8 cellular contexts compared by ENCODE assay signal in the genomic region with DNA sequence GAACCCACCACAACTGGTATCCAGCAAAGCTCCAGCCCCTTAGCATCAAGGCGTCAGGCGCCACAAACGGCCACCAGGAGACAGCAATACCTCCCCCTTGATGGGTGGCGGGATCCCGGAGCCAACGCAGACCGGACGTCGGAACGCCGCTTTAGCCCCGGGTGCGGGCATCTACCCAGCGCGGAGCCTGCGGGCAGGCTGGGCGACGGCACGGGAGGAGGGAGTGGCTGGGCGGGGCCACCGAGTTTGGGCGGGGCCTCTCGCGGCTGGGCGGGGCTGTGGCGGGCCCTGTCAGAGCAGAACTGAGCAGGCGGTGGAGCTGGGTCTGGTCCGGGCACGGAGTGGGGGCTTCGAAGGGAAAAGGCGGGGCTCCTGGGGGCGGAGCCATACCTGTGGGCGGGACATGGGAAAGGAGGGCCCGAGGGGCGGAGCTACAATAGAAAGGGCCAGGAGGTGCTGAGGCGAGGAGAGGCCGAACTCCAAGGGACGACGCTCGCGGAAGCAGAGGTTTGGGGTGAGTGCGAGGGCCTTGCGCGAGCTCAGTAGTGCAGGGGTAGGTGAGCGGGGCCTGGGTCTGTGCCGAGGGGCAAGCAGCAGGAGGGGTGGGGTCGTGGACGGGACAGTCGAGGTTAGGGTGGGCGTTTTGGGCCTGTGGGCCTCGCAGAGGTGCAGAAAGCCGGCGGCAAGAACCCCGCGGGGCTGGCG. TPM values are rescaled to one million over a fixed set of nuclear protein-coding genes. Genes with fewer than 3 reads are reported as not detected.
DNase-seq lines count a peak whose midpoint lies in the region; ATAC-seq and TF ChIP-seq lines count a peak whose summit lies in the region.

No MANE protein-coding gene starts in this region.

- no peaks in the 10 kb centered on the region for H3K27me3 ChIP-seq in gastroesophageal sphincter
- peaks cover 2 to 28% (median 20%) of the 10 kb centered on the region in 3 experiments for H3K27me3 ChIP-seq in neuronal stem cell (ENCODE audit: control insufficient read depth in 3 of 3, insufficient read depth in 3 of 3, low read depth in 1 of 3, low read length in 3 of 3)
- H3K27me3 ChIP-seq in stomach smooth muscle (ENCODE audit: control insufficient read depth in 1 of 2, insufficient read depth in 2 of 2, low read length in 2 of 2) = no peaks in the 10 kb centered on the region

- no peak for TF ChIP-seq EP300 in gastroesophageal sphincter (IDR thresholded peaks at IDR 0.05)

- H3K4me3 Mint-ChIP-seq in activated naive CD4-positive, alpha-beta T cell treated with anti-CD3 and anti-CD28 coated beads for 36 hours = peak overlapping the region; percentile 73

- H3K79me1 ChIP-seq in neuronal stem cell (ENCODE audit: low read depth, low read length) = no peaks in the 10 kb centered on the region

- H3K4me2 ChIP-seq in neuronal stem cell (ENCODE audit: insufficient read depth, low read length, poor library complexity, severe bottlenecking) = peak overlapping the region; percentile 93

- H3K9me3 Mint-ChIP-seq in activated naive CD4-positive, alpha-beta T cell treated with anti-CD3 and anti-CD28 coated beads for 36 hours = no peaks in the 10 kb centered on the region

- H3K4me1 Mint-ChIP-seq in activated naive CD4-positive, alpha-beta T cell treated with anti-CD3 and anti-CD28 coated beads for 36 hours (ENCODE audit: low read depth) = peaks cover 28% of the 10 kb centered on the region

- H3K27ac Mint-ChIP-seq in activated naive CD4-positive, alpha-beta T cell treated with anti-CD3 and anti-CD28 coated beads for 36 hours = no peak overlapping the region

- H3K4me1 ChIP-seq in gastroesophageal sphincter (peaks cover 0 to 30% (median 5%) of the 10 kb centered on the region in 3 donors), neuronal stem cell (ENCODE audit: control insufficient read depth in 2 of 2, insufficient read depth in 1 of 2, low read depth in 1 of 2, low read length in 2 of 2) (peaks cover 0 to 7% of the 10 kb centered on the region in 2 donors), stomach smooth muscle (ENCODE audit: control insufficient read depth, insufficient read depth, low read length) (peaks cover 19% of the 10 kb centered on the region)

- ATAC-seq in GM21825 (IDR thresholded peaks at IDR 0.05; ENCODE audit: unreplicated experiment) (peak; percentile 51), gastroesophageal sphincter (peak; percentile 79)

- no peak for TF ChIP-seq POLR2A in gastroesophageal sphincter (IDR thresholded peaks at IDR 0.05)

- CTCF ChIA-PET in activated naive CD4-positive, alpha-beta T cell treated with anti-CD3 and anti-CD28 coated beads for 36 hours (lab: Charles Lee) = interaction anchor here (0.7 to 2.7 kb wide), 3 partner anchors 10 to 28 kb away, joined by 3 to 10 read pairs (median 3); no protein-coding TSS in a partner anchor

- H4K91ac ChIP-seq in neuronal stem cell (ENCODE audit: low read depth, low read length, poor library complexity) = no peak overlapping the region

- DNase-seq in DMS79 treated with DMSO at 0.1 percent for 48 hours (lab: John Stamatoyannopoulos, UW) (peak; percentile 49), LoVo (ENCODE audit: low spot score) (peak; percentile 84), SIG-M5 treated with dmso at 0.1 percent for 504 hours (lab: John Stamatoyannopoulos, UW; ENCODE audit: unreplicated experiment) (peak; percentile 75), neuronal stem cell (ENCODE audit: low spot score) (peak; percentile 96)
- DNase-seq in activated naive CD4-positive, alpha-beta T cell treated with anti-CD3 and anti-CD28 coated beads for 36 hours = peak; percentile 85

- H3K23ac ChIP-seq in neuronal stem cell (ENCODE audit: low read depth, low read length, poor library complexity) = peak overlapping the region; percentile 96

- peak overlapping the region; percentile 4 to 89 (median 87) for H3K27ac ChIP-seq in gastroesophageal sphincter
- peak overlapping the region; percentile 54 for H3K27ac ChIP-seq in neuronal stem cell (replicated peaks; ENCODE audit: low read length)
- peak overlapping the region; percentile 37 for H3K27ac ChIP-seq in stomach smooth muscle (ENCODE audit: low read length)

- H3K18ac ChIP-seq in neuronal stem cell (ENCODE audit: low read length) = peak overlapping the region; percentile 97

- no peak overlapping the region for H2AK5ac ChIP-seq in neuronal stem cell (ENCODE audit: low read depth, low read length)

- H3K4ac ChIP-seq in neuronal stem cell (ENCODE audit: low read length) = no peak overlapping the region

- peak overlapping the region; percentile 85 for H3K9ac ChIP-seq in neuronal stem cell (ENCODE audit: low read depth, low read length, poor library complexity)
- H3K9ac ChIP-seq in stomach smooth muscle (ENCODE audit: low read length in 2 of 2) = peak overlapping the region; percentile 37 to 71

- H3K27me3 Mint-ChIP-seq in activated naive CD4-positive, alpha-beta T cell treated with anti-CD3 and anti-CD28 coated beads for 36 hours (ENCODE audit: low read depth) = peaks cover 9% of the 10 kb centered on the region

- WGBS in gastroesophageal sphincter (ENCODE audit: low coverage in 1 of 2), 2 donors = 0% methylated on average over 5 to 9 of the region's 56 CpGs
- no CpG with 5 or more reads among the region's 56 CpGs for WGBS in neuronal stem cell (ENCODE audit: extremely low coverage in 2 of 2, insufficient read length in 2 of 2, insufficient replicate concordance in 1 of 2), 2 donors

- no peak overlapping the region for H2BK120ac ChIP-seq in neuronal stem cell (ENCODE audit: low read depth, low read length)

- H3K4me3 ChIP-seq in gastroesophageal sphincter = peak overlapping the region; percentile 31 to 89
- peak overlapping the region; percentile 73 to 92 for H3K4me3 ChIP-seq in neuronal stem cell (ENCODE audit: low read length in 2 of 2)
- H3K4me3 ChIP-seq in stomach smooth muscle (ENCODE audit: low read length in 2 of 2) = peak overlapping the region; percentile 54 to 81

- no peak overlapping the region for H2BK5ac ChIP-seq in neuronal stem cell (ENCODE audit: low read length)

- H2AFZ ChIP-seq in neuronal stem cell (ENCODE audit: low read length) = peak overlapping the region; percentile 99

- H2BK12ac ChIP-seq in neuronal stem cell (ENCODE audit: low read length) = no peak overlapping the region

- no peak overlapping the region for H4K8ac ChIP-seq in neuronal stem cell (ENCODE audit: low read depth, low read length)

- intact Hi-C loops in activated naive CD4-positive, alpha-beta T cell treated with anti-CD3 and anti-CD28 coated beads for 36 hours (cut with micrococcal nuclease) = loop anchor here (1.0 to 2.0 kb wide), 3 partner anchors 21 to 502 kb away; a partner anchor contains a TSS

- H3K36me3 Mint-ChIP-seq in activated naive CD4-positive, alpha-beta T cell treated with anti-CD3 and anti-CD28 coated beads for 36 hours (ENCODE audit: low read depth) = peaks cover 2% of the 10 kb centered on the region

- H3K9me3 ChIP-seq in gastroesophageal sphincter (no peaks in the 10 kb centered on the region), neuronal stem cell (replicated peaks in 1 of 2; ENCODE audit: control insufficient read depth in 2 of 2, insufficient read depth in 1 of 2, low read depth in 1 of 2, low read length in 2 of 2) (no peaks in the 10 kb centered on the region), stomach smooth muscle (ENCODE audit: control insufficient read depth in 2 of 2, low read length in 2 of 2) (no peaks in the 10 kb centered on the region)

- H3K36me3 ChIP-seq in gastroesophageal sphincter (peaks cover 0 to 3% of the 10 kb centered on the region in 2 donors), neuronal stem cell (replicated peaks in 1 of 2; ENCODE audit: control insufficient read depth in 2 of 2, insufficient read depth in 2 of 2, low read length in 2 of 2) (no peaks in the 10 kb centered on the region), stomach smooth muscle (ENCODE audit: control insufficient read depth in 2 of 2, insufficient read depth in 2 of 2, low read length in 2 of 2) (no peaks in the 10 kb centered on the region)

- peak overlapping the region; percentile 90 for H2BK15ac ChIP-seq in neuronal stem cell (ENCODE audit: low read length)

- no peak overlapping the region for H3K14ac ChIP-seq in neuronal stem cell (ENCODE audit: low read length)

- peak in 3 of 4 experiments; percentile 14 to 40 (median 37) for TF ChIP-seq CTCF in gastroesophageal sphincter (IDR thresholded peaks at IDR 0.05)

RNA-seq across cellular contexts. Expression of a gene that starts 40.2 kb away (rescaled TPM):
- 1 to 10 TPM; 1.2 to 4.6 TPM for total RNA-seq in activated naive CD4-positive, alpha-beta T cell treated with anti-CD3 and anti-CD28 coated beads for 36 hours
- 10 to 100 TPM in 2 of 4 donors, 1 to 10 TPM in 2; 4.7 to 29.3 (median 11.3) TPM for total RNA-seq in gastroesophageal sphincter
- 4.6 TPM for polyA plus RNA-seq in neuronal stem cell (2013, experiment 1 of 2)
- 4.7 TPM for polyA plus RNA-seq in neuronal stem cell (2013, experiment 2 of 2)

Comparison
In these comparisons a context has a peak if more than half of its experiments do, and no peak if none do; other contexts are left out.
1. Peak in every context shown above with its lines: DNase-seq, ATAC-seq, H3K4me3 ChIP-seq and H3K27ac ChIP-seq.
2. H3K27ac ChIP-seq: peak in every context shown above with its lines; median percentile 87 in gastroesophageal sphincter; 54 in neuronal stem cell; 37 in stomach smooth muscle.